Comparison of ENCODE assay signal across 15 cellular contexts in genomic region chr3:36920884-36921567, GRCh38. TPM values are rescaled to one million over a fixed set of nuclear protein-coding genes. Genes with fewer than 3 reads are reported as not detected.
DNase-seq lines count a peak whose midpoint lies in the region; ATAC-seq and TF ChIP-seq lines count a peak whose summit lies in the region.
"Had no signal": no experiment of that assay in that cellular context is flagged by ENCODE, and none has a peak within 500 bp of the region (broad histone marks: within the 10 kb centered on the region; RNA-seq: fewer than 3 reads in every experiment).

No MANE protein-coding gene starts in this region.

- H3K4me3 Mint-ChIP-seq in endothelial cell (ENCODE audit: unreplicated experiment) = peak overlapping the region; percentile 54
- H3K4me3 Mint-ChIP-seq in stimulated activated naive B cell treated with anti-CD40 and anti-IgM and Interleukin-4, amounts not matched to agents 10 μg/mL and 1 μg/mL and 100 μg/mL, for 72 hours = no peak overlapping the region
- H3K4me3 Mint-ChIP-seq: CD8-positive, alpha-beta memory T cell had no signal

- H3K4me1 Mint-ChIP-seq in endothelial cell (ENCODE audit: unreplicated experiment) = peaks cover 5% of the 10 kb centered on the region
- H3K4me1 Mint-ChIP-seq in stimulated activated naive B cell treated with anti-CD40 and anti-IgM and Interleukin-4, amounts not matched to agents 10 μg/mL and 1 μg/mL and 100 μg/mL, for 72 hours = peaks cover 34 to 64% of the 10 kb centered on the region in 2 donors

- H3K4me3 ChIP-seq in BLaER1 (peak overlapping the region; percentile 11; the same call in 1 of the 2 replicates), HEK293 (ENCODE audit: low read depth, low read length) (no peak overlapping the region)
- H3K4me3 ChIP-seq: A549 had no signal

- H4K20me1 ChIP-seq in BLaER1 = no peaks in the 10 kb centered on the region

- H3K36me3 Mint-ChIP-seq in endothelial cell (ENCODE audit: low read depth, unreplicated experiment) = peaks cover 9% of the 10 kb centered on the region
- peaks cover 9 to 13% of the 10 kb centered on the region in 2 donors for H3K36me3 Mint-ChIP-seq in stimulated activated naive B cell treated with anti-CD40 and anti-IgM and Interleukin-4, amounts not matched to agents 10 μg/mL and 1 μg/mL and 100 μg/mL, for 72 hours
- H3K36me3 Mint-ChIP-seq: IgD-negative memory B cell had no signal

- DNase-seq in endothelial cell (ENCODE audit: low spot score) (no peak), sciatic nerve (ENCODE audit: low spot score) (no peak)
- DNase-seq in stimulated activated naive B cell treated with anti-CD40 and anti-IgM and Interleukin-4, amounts not matched to agents 10 μg/mL and 1 μg/mL and 100 μg/mL, for 72 hours = no peak
- DNase-seq: BE2C; CD8-positive, alpha-beta memory T cell; DMS79; EL had no signal

- TF ChIP-seq CTCF in HEK293 (tag by site-specific recombination; IDR thresholded peaks at IDR 0.05) = no peak
- no peak for TF ChIP-seq CTCF in endothelial cell (IDR thresholded peaks at IDR 0.05; ENCODE audit: unreplicated experiment)

- CTCF ChIA-PET in HEK293 (lab: Yijun Ruan, JAX) = no interaction called here

- H3K4me1 ChIP-seq in BLaER1 (peaks cover 52% of the 10 kb centered on the region), HEK293 (ENCODE audit: control insufficient read depth, insufficient read depth, low read length) (no peaks in the 10 kb centered on the region)
- H3K4me1 ChIP-seq: BE2C had no signal

- peaks cover 3% of the 10 kb centered on the region for H3K27me3 Mint-ChIP-seq in endothelial cell (ENCODE audit: unreplicated experiment)
- H3K27me3 Mint-ChIP-seq in stimulated activated naive B cell treated with anti-CD40 and anti-IgM and Interleukin-4, amounts not matched to agents 10 μg/mL and 1 μg/mL and 100 μg/mL, for 72 hours = no peaks in the 10 kb centered on the region

- no peak overlapping the region for H3K27ac Mint-ChIP-seq in endothelial cell (ENCODE audit: unreplicated experiment)
- peak overlapping the region; percentile 69 for H3K27ac Mint-ChIP-seq in stimulated activated naive B cell treated with anti-CD40 and anti-IgM and Interleukin-4, amounts not matched to agents 10 μg/mL and 1 μg/mL and 100 μg/mL, for 72 hours
- H3K27ac Mint-ChIP-seq: IgD-negative memory B cell had no signal

- H3K9me3 ChIP-seq in BLaER1 = peaks cover 28% of the 10 kb centered on the region
- H3K9me3 ChIP-seq in HEK293 (ENCODE audit: control insufficient read depth, insufficient read depth, low read depth, low read length) = no peaks in the 10 kb centered on the region
- H3K9me3 ChIP-seq: BE2C had no signal

- no peak overlapping the region for H3K27ac ChIP-seq in BLaER1
- H3K27ac ChIP-seq in HEK293 (ENCODE audit: extremely low read depth, low read depth, low read length) = no peak overlapping the region
- H3K27ac ChIP-seq: A549, KMS-11 had no signal

- no peak overlapping the region for H3K4me2 ChIP-seq in BLaER1
- H3K4me2 ChIP-seq: KMS-11 had no signal

- no peaks in the 10 kb centered on the region for H3K27me3 ChIP-seq in BLaER1
- H3K27me3 ChIP-seq: BE2C had no signal

- H3K36me3 ChIP-seq in BLaER1 (peaks cover 21% of the 10 kb centered on the region), HEK293 (ENCODE audit: control insufficient read depth in 2 of 2, insufficient read depth in 1 of 2, low read length in 2 of 2) (no peaks in the 10 kb centered on the region)
- H3K36me3 ChIP-seq: BE2C had no signal

- H3K9me3 Mint-ChIP-seq in endothelial cell (ENCODE audit: unreplicated experiment) = no peaks in the 10 kb centered on the region
- peaks cover 7 to 11% of the 10 kb centered on the region in 2 donors for H3K9me3 Mint-ChIP-seq in stimulated activated naive B cell treated with anti-CD40 and anti-IgM and Interleukin-4, amounts not matched to agents 10 μg/mL and 1 μg/mL and 100 μg/mL, for 72 hours

- H3K9ac ChIP-seq in BLaER1 = no peak overlapping the region
- H3K9ac ChIP-seq: KMS-11 had no signal

- POLR2A ChIA-PET in HEK293 (lab: Yijun Ruan, JAX) = no interaction called here

- intact Hi-C loops in sciatic nerve (cut with DNase I) = no loop called here

- no peak for ATAC-seq in stimulated activated naive B cell treated with anti-CD40 and anti-IgM and Interleukin-4, amounts not matched to agents 10 μg/mL and 1 μg/mL and 100 μg/mL, for 72 hours (replicated peaks)
- no peak for ATAC-seq in sciatic nerve
- no peak for ATAC-seq in HG02885 (IDR thresholded peaks at IDR 0.05; ENCODE audit: poor library complexity, unreplicated experiment)
- no peak for ATAC-seq in HG03045 (IDR thresholded peaks at IDR 0.05; ENCODE audit: unreplicated experiment)
- ATAC-seq: HCT116 had no signal

TF ChIP-seq in HEK293, 187 proteins besides CTCF, POLR2A, EP300 and RAD21:
- TF ChIP-seq, protein P1, sequence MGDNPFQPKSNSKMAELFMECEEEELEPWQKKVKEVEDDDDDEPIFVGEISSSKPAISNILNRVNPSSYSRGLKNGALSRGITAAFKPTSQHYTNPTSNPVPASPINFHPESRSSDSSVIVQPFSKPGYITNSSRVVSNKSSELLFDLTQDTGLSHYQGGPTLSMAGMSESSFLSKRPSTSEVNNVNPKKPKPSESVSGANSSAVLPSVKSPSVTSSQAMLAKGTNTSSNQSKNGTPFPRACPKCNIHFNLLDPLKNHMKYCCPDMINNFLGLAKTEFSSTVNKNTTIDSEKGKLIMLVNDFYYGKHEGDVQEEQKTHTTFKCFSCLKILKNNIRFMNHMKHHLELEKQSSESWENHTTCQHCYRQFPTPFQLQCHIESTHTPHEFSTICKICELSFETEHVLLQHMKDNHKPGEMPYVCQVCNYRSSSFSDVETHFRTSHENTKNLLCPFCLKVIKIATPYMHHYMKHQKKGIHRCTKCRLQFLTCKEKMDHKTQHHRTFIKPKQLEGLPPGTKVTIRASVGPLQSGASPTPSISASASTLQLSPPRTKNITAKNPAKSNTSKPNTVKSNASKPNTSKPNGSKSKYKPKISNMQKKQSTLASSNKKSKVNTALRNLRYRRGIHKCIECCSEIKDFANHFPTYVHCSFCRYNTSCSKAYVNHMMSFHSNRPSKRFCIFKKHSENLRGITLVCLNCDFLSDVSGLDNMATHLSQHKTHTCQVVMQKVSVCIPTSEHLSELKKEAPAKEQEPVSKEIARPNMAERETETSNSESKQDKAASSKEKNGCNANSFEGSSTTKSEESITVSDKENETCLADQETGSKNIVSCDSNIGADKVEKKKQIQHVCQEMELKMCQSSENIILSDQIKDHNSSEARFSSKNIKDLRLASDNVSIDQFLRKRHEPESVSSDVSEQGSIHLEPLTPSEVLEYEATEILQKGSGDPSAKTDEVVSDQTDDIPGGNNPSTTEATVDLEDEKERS (tag by site-specific recombination; IDR thresholded peaks at IDR 0.05) = no peak
- TF ChIP-seq, protein P2, sequence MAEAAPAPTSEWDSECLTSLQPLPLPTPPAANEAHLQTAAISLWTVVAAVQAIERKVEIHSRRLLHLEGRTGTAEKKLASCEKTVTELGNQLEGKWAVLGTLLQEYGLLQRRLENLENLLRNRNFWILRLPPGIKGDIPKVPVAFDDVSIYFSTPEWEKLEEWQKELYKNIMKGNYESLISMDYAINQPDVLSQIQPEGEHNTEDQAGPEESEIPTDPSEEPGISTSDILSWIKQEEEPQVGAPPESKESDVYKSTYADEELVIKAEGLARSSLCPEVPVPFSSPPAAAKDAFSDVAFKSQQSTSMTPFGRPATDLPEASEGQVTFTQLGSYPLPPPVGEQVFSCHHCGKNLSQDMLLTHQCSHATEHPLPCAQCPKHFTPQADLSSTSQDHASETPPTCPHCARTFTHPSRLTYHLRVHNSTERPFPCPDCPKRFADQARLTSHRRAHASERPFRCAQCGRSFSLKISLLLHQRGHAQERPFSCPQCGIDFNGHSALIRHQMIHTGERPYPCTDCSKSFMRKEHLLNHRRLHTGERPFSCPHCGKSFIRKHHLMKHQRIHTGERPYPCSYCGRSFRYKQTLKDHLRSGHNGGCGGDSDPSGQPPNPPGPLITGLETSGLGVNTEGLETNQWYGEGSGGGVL (tag by site-specific recombination; IDR thresholded peaks at IDR 0.05) = no peak
- TF ChIP-seq ZFP3 (tag by site-specific recombination; IDR thresholded peaks at IDR 0.05; ENCODE audit: low read depth) = no peak
- no peak for TF ChIP-seq ZNF558 (tag by site-specific recombination; IDR thresholded peaks at IDR 0.05)
- peak; percentile 74 for TF ChIP-seq SETDB1 (IDR thresholded peaks at IDR 0.05; ENCODE audit: insufficient read length, low read length)

RNA-seq across cellular contexts. Expression of gene TRANK1, which starts 23.8 kb away (rescaled TPM):
- total RNA-seq in endothelial cell (ENCODE audit: unreplicated experiment) (2.8 TPM), sciatic nerve (22.1 TPM)
